In genomic region chr20:10672579-10673127, GRCh38 we compare ENCODE assay signal across 8 cellular contexts. TPM values are rescaled to one million over a fixed set of nuclear protein-coding genes. Genes with fewer than 3 reads are reported as not detected.
DNase-seq lines count a peak whose midpoint lies in the region; ATAC-seq, FAIRE-seq and TF ChIP-seq lines count a peak whose summit lies in the region.

No MANE protein-coding gene starts in this region.

- DNase-seq in AG04449 (ENCODE audit: low read depth, low spot score), result no peak
- no peak for DNase-seq in GM18507 (ENCODE audit: extremely low spot score, insufficient read length, low read depth)
- peak; percentile 72 for DNase-seq in activated naive CD8-positive, alpha-beta T cell treated with anti-CD3 and anti-CD28 coated beads for 36 hours
- peak; percentile 60 to 73 for DNase-seq in cardiac muscle cell (ENCODE audit: low read depth in 1 of 2, low spot score in 1 of 2)
- no peak for DNase-seq in D721Med (ENCODE audit: insufficient read length, low spot score)

- peak overlapping the region; percentile 92 for H3K4me3 ChIP-seq in AG04449 (ENCODE audit: low read depth, low read length)
- peak overlapping the region; percentile 66 for H3K4me3 ChIP-seq in OCI-LY1 (ENCODE audit: low read depth, low read length, poor library complexity, severe bottlenecking)
- peak overlapping the region; percentile 89 for H3K4me3 ChIP-seq in cardiac muscle cell
- peak overlapping the region; percentile 66 for H3K4me3 ChIP-seq in parathyroid adenoma (ENCODE audit: low read depth, low read length)

- no peaks in the 10 kb centered on the region for H3K9me3 ChIP-seq in OCI-LY1 (ENCODE audit: low read length)
- H3K9me3 ChIP-seq in cardiac muscle cell (ENCODE audit: low read depth), result no peaks in the 10 kb centered on the region
- no peaks in the 10 kb centered on the region for H3K9me3 ChIP-seq in parathyroid adenoma (ENCODE audit: control insufficient read depth, low read length)

- H3K4me1 ChIP-seq in OCI-LY1 (ENCODE audit: insufficient read depth, low read length, severe bottlenecking) (peaks cover 41% of the 10 kb centered on the region), cardiac muscle cell (ENCODE audit: low read depth) (peaks cover 14% of the 10 kb centered on the region), parathyroid adenoma (peaks cover 16% of the 10 kb centered on the region)

- CTCF ChIA-PET in AG04449 (lab: Yijun Ruan, JAX), result interaction anchor here (0.9 to 4.1 kb wide), 8 partner anchors 12 to 873 kb away, joined by 3 to 40 read pairs (median 11); no protein-coding TSS in a partner anchor

- no peak for ATAC-seq in HG02973 (IDR thresholded peaks at IDR 0.05; ENCODE audit: unreplicated experiment)

- peak overlapping the region; percentile 65 for H3K4me3 Mint-ChIP-seq in activated naive CD8-positive, alpha-beta T cell treated with anti-CD3 and anti-CD28 coated beads for 36 hours

- no peaks in the 10 kb centered on the region for H3K36me3 Mint-ChIP-seq in activated naive CD8-positive, alpha-beta T cell treated with anti-CD3 and anti-CD28 coated beads for 36 hours

- peak overlapping the region; percentile 74 for H3K4me2 ChIP-seq in OCI-LY1 (ENCODE audit: low read length)
- H3K4me2 ChIP-seq in parathyroid adenoma (ENCODE audit: low read length), result peak overlapping the region; percentile 68

- H3K79me2 ChIP-seq in OCI-LY1 (ENCODE audit: insufficient read depth, low read length) (no peaks in the 10 kb centered on the region), parathyroid adenoma (peaks cover 7% of the 10 kb centered on the region)

- no peak for TF ChIP-seq CTCF in AG04449 (IDR thresholded peaks at IDR 0.05; ENCODE audit: insufficient read depth, low read length, missing control alignments)
- no peak for TF ChIP-seq CTCF in OCI-LY1 (IDR thresholded peaks at IDR 0.05; ENCODE audit: low read length)
- no peak for TF ChIP-seq CTCF in cardiac muscle cell (IDR thresholded peaks at IDR 0.05; ENCODE audit: low read depth, low read length)
- no peak for TF ChIP-seq CTCF in parathyroid adenoma (IDR thresholded peaks at IDR 0.05)
- no peak for TF ChIP-seq CTCF in D721Med (IDR thresholded peaks at IDR 0.05; ENCODE audit: insufficient read depth, missing control alignments)

- no peaks in the 10 kb centered on the region for H3K9me3 Mint-ChIP-seq in activated naive CD8-positive, alpha-beta T cell treated with anti-CD3 and anti-CD28 coated beads for 36 hours

- H3F3A ChIP-seq in OCI-LY1 (ENCODE audit: insufficient read depth, low read length), result no peaks in the 10 kb centered on the region

- peaks cover 80% of the 10 kb centered on the region for H3K27me3 Mint-ChIP-seq in activated naive CD8-positive, alpha-beta T cell treated with anti-CD3 and anti-CD28 coated beads for 36 hours

- no peak overlapping the region for H2AFZ ChIP-seq in OCI-LY1 (ENCODE audit: low read length)
- H2AFZ ChIP-seq in parathyroid adenoma, result peak overlapping the region; percentile 100

- peaks cover 22% of the 10 kb centered on the region for H3K4me1 Mint-ChIP-seq in activated naive CD8-positive, alpha-beta T cell treated with anti-CD3 and anti-CD28 coated beads for 36 hours

- no peak overlapping the region for H3K27ac ChIP-seq in OCI-LY1 (ENCODE audit: low read depth, low read length, poor library complexity, severe bottlenecking)
- H3K27ac ChIP-seq in cardiac muscle cell, result peak overlapping the region; percentile 95
- H3K27ac ChIP-seq in parathyroid adenoma, result peak overlapping the region; percentile 99

- no peaks in the 10 kb centered on the region for H4K20me1 ChIP-seq in OCI-LY1 (ENCODE audit: insufficient read depth, low read length)

- no peak overlapping the region for H3K27ac Mint-ChIP-seq in activated naive CD8-positive, alpha-beta T cell treated with anti-CD3 and anti-CD28 coated beads for 36 hours

- FAIRE-seq in GM18507 (lab: Jason Lieb, UNC), result peak; percentile 69
- no peak for FAIRE-seq in D721Med (lab: Jason Lieb, UNC)

- no peaks in the 10 kb centered on the region for H3K9me2 ChIP-seq in OCI-LY1 (ENCODE audit: low read depth, low read length)

- POLR2A ChIA-PET in AG04449 (lab: Yijun Ruan, JAX), result no interaction called here

- H3K36me3 ChIP-seq in OCI-LY1 (ENCODE audit: insufficient read depth, low read length) (no peaks in the 10 kb centered on the region), cardiac muscle cell (no peaks in the 10 kb centered on the region), parathyroid adenoma (ENCODE audit: control insufficient read depth, insufficient read depth, low read length) (no peaks in the 10 kb centered on the region)

- H3K9ac ChIP-seq in OCI-LY1 (ENCODE audit: low read length) (no peak overlapping the region), parathyroid adenoma (peak overlapping the region; percentile 67)

- H3K27me3 ChIP-seq in OCI-LY1 (ENCODE audit: insufficient read depth, low read length) (no peaks in the 10 kb centered on the region; the same call in 1 of the 2 replicates), cardiac muscle cell (no peaks in the 10 kb centered on the region), parathyroid adenoma (ENCODE audit: control insufficient read depth, insufficient read depth, low read length) (no peaks in the 10 kb centered on the region)

RNA-seq across cellular contexts. Expression of gene JAG1, which starts 1.1 kb away (rescaled TPM):
- under 1 TPM in 1 of 2 experiments, not detected in 1; 0.19 TPM for total RNA-seq in activated naive CD8-positive, alpha-beta T cell treated with anti-CD3 and anti-CD28 coated beads for 36 hours
- 45.3 and 53.2 TPM in 2 replicates for total RNA-seq in cardiac muscle cell
- polyA plus RNA-seq in cardiac muscle cell, result 18.3 and 21.3 TPM in 2 replicates

Comparison
In these comparisons a context has a peak if more than half of its experiments do, and no peak if none do; other contexts are left out.
1. DNase-seq: peak in activated naive CD8-positive, alpha-beta T cell treated with anti-CD3 and anti-CD28 coated beads for 36 hours (single experiment) and cardiac muscle cell (2 of 2); none in AG04449 (single experiment), GM18507 (single experiment) and D721Med (single experiment).
2. RNA of gene JAG1, which starts 1.1 kb away (total RNA-seq): 45.3 to 53.2 TPM in cardiac muscle cell; 0.19 TPM in activated naive CD8-positive, alpha-beta T cell treated with anti-CD3 and anti-CD28 coated beads for 36 hours; every median in the first group is over 10 times any median in the second.
3. Peak in every context shown above with its lines, with median percentiles within 50 percentile points of each other: H3K4me3 ChIP-seq.